In genomic region chr14:68951051-68951797, GRCh38 we compare ENCODE assay signal across 9 cellular contexts. TPM values are rescaled to one million over a fixed set of nuclear protein-coding genes. Genes with fewer than 3 reads are reported as not detected.
DNase-seq lines count a peak whose midpoint lies in the region; ATAC-seq and TF ChIP-seq lines count a peak whose summit lies in the region.
"Had no signal": no experiment of that assay in that cellular context is flagged by ENCODE, and none has a peak within 500 bp of the region (broad histone marks: within the 10 kb centered on the region; RNA-seq: fewer than 3 reads in every experiment).

No MANE protein-coding gene starts in this region.

- peaks cover 91% of the 10 kb centered on the region for H3K79me2 ChIP-seq in smooth muscle cell (ENCODE audit: low read depth)

- TF ChIP-seq CTCF in HFFc6 (IDR thresholded peaks at IDR 0.05) (peak; percentile 29; the same call in 1 of the 2 replicates), heart right ventricle (IDR thresholded peaks at IDR 0.05) (no peak), smooth muscle cell (IDR thresholded peaks at IDR 0.05; ENCODE audit: borderline replicate concordance, insufficient read depth, poor library complexity, severe bottlenecking) (no peak)

- no peak overlapping the region for H2AFZ ChIP-seq in smooth muscle cell (ENCODE audit: low read depth)

- H3K27ac Mint-ChIP-seq in HFFc6, result peak overlapping the region; percentile 93
- H3K27ac Mint-ChIP-seq: memory B cell had no signal

- H3F3A ChIP-seq in smooth muscle cell (ENCODE audit: low read depth), result peaks cover 71% of the 10 kb centered on the region

- H3K4me1 ChIP-seq in heart right ventricle (peaks cover 71 to 100% (median 98%) of the 10 kb centered on the region in 9 donors), smooth muscle cell (ENCODE audit: low read depth) (peaks cover 66% of the 10 kb centered on the region)

- peaks cover 99% of the 10 kb centered on the region for H4K20me1 ChIP-seq in smooth muscle cell (ENCODE audit: low read depth)

- ATAC-seq in heart right ventricle, result peak; percentile 4 to 77 (median 15)

- H3K9ac ChIP-seq in smooth muscle cell (ENCODE audit: low read depth), result peak overlapping the region; percentile 73

- intact Hi-C loops in heart right ventricle (cut with DNase I), result no loop called here

- H3K27me3 ChIP-seq in heart right ventricle (no peaks in the 10 kb centered on the region), smooth muscle cell (ENCODE audit: low read depth) (no peaks in the 10 kb centered on the region)

- H3K27me3 Mint-ChIP-seq in HFFc6 (ENCODE audit: insufficient read depth), result peaks cover 12% of the 10 kb centered on the region

- 56% methylated on average over 19 of the region's 19 CpGs for WGBS in heart right ventricle, 2 donors
- 39% methylated on average over 19 of the region's 19 CpGs for WGBS in smooth muscle cell (ENCODE audit: low lambda C conversion rate)

- H3K9me3 ChIP-seq in heart right ventricle (no peaks in the 10 kb centered on the region), smooth muscle cell (replicated peaks; ENCODE audit: low read depth) (no peaks in the 10 kb centered on the region)

- no peaks in the 10 kb centered on the region for H3K36me3 ChIP-seq in heart right ventricle
- no peaks in the 10 kb centered on the region for H3K36me3 ChIP-seq in smooth muscle cell (ENCODE audit: low read depth)

- H3K4me2 ChIP-seq in smooth muscle cell, result peak overlapping the region; percentile 69

- H3K36me3 Mint-ChIP-seq in HFFc6 (ENCODE audit: low read depth), result peaks cover 34% of the 10 kb centered on the region
- H3K36me3 Mint-ChIP-seq: memory B cell had no signal

- peak overlapping the region; percentile 82 for H3K4me3 Mint-ChIP-seq in HFFc6
- H3K4me3 Mint-ChIP-seq: memory B cell had no signal

- DNase-seq in HFFc6, result peak; percentile 98
- peak; percentile 65 for DNase-seq in UCSD-AML1 (lab: John Stamatoyannopoulos, UW; ENCODE audit: unreplicated experiment)
- peak; percentile 74 to 83 for DNase-seq in heart right ventricle
- peak; percentile 43 for DNase-seq in smooth muscle cell (lab: John Stamatoyannopoulos, UW; ENCODE audit: unreplicated experiment)
- no peak for DNase-seq in activated CD4-positive, alpha-beta T cell treated with anti-CD3 and anti-CD28 coated beads for 4 hours
- no peak for DNase-seq in NCI-H1092 treated with DMSO at 0.1 percent for 48 hours (lab: John Stamatoyannopoulos, UW)
- DNase-seq in activated CD4-positive, alpha-beta T cell treated with anti-CD3 and anti-CD28 coated beads for 48 hours, result no peak
- no peak for DNase-seq in stimulated activated CD4-positive, alpha-beta T cell treated with anti-CD3 and anti-CD28 coated beads, Interleukin-15, amount 100 ng/mL, for 24 hours

- H3K27ac ChIP-seq in heart right ventricle (peak overlapping the region; percentile 46 to 94 (median 86)), smooth muscle cell (ENCODE audit: low read depth) (peak overlapping the region; percentile 96)

- no peaks in the 10 kb centered on the region for H3K9me3 Mint-ChIP-seq in HFFc6
- H3K9me3 Mint-ChIP-seq: memory B cell had no signal

- peaks cover 98% of the 10 kb centered on the region for H3K4me1 Mint-ChIP-seq in HFFc6 (ENCODE audit: low read depth)

- H3K4me3 ChIP-seq in heart right ventricle, result no peak overlapping the region
- no peak overlapping the region for H3K4me3 ChIP-seq in smooth muscle cell

RNA-seq across cellular contexts. Expression of gene ACTN1, which starts 27.9 kb away (rescaled TPM):
- 100 to 1,000 TPM; 749 to 847 (median 825) TPM for total RNA-seq in HFFc6 (2021; fragmentation: NEBNext Ultra II Directional; extraction: Animal tissue kit (Norgen Biotek cat#: 25700))
- total RNA-seq in heart right ventricle (100 to 1,000 TPM in 6 of 10 donors, 10 to 100 TPM in 4; 82.5 to 235 (median 112) TPM), smooth muscle cell (361 and 422 TPM in 2 replicates)
- polyA plus RNA-seq in heart right ventricle (100 to 1,000 TPM in 1 of 2 donors, 10 to 100 TPM in 1; 67.2 to 104 TPM), smooth muscle cell (741 and 806 TPM in 2 replicates)

Comparison
In these comparisons a context has a peak if more than half of its experiments do, and no peak if none do; other contexts are left out.
1. DNase-seq: peak in HFFc6 (single experiment), UCSD-AML1 (single experiment), heart right ventricle (2 of 2) and smooth muscle cell (single experiment); none in activated CD4-positive, alpha-beta T cell treated with anti-CD3 and anti-CD28 coated beads for 4 hours (0 of 2), NCI-H1092 treated with DMSO at 0.1 percent for 48 hours (single experiment), activated CD4-positive, alpha-beta T cell treated with anti-CD3 and anti-CD28 coated beads for 48 hours (single experiment) and stimulated activated CD4-positive, alpha-beta T cell treated with anti-CD3 and anti-CD28 coated beads, Interleukin-15, amount 100 ng/mL, for 24 hours (single experiment).